In the genomic region with DNA sequence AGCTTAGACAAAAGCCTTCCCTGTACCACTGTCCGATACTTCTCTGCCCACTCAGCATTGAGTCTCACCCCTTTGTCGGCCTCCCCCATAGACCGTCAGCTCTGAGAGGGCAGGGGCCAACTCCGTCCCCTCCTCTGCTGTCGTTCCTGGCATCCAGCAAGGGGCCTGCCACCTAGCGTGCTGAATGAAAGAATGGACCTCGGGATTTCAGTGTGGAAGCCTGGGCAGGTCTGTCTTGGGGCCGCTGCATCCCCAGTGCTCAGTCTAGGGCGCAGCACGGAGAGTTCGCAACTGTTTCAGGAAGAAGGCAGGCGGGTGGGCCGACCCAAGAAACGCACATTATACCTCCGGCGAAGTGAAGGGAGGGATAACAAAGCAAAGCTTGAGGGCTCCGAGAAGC, we compare ENCODE assay signal across 15 cellular contexts. TPM values are rescaled to one million over a fixed set of nuclear protein-coding genes. Genes with fewer than 3 reads are reported as not detected.
DNase-seq lines count a peak whose midpoint lies in the region; ATAC-seq and TF ChIP-seq lines count a peak whose summit lies in the region.
"Had no signal": no experiment of that assay in that cellular context is flagged by ENCODE, and none has a peak within 500 bp of the region (broad histone marks: within the 10 kb centered on the region; RNA-seq: fewer than 3 reads in every experiment).

No MANE protein-coding gene starts in this region.

- H3K9me2 ChIP-seq in GM23338 (ENCODE audit: insufficient read depth): no peaks in the 10 kb centered on the region

- no peak for DNase-seq in T-helper 2 cell treated with Interferon-gamma antibody and Interleukin-4, amounts not matched to agents 5 μg/mL and 100 μg/mL, for 36 hours (ENCODE audit: low spot score)
- DNase-seq in T-helper 2 cell: no peak
- DNase-seq in GM23338 (ENCODE audit: low spot score): peak; percentile 55
- DNase-seq in activated naive CD8-positive, alpha-beta T cell treated with anti-CD3 and anti-CD28 coated beads, Interleukin-2, amount 10 ng/mL, durations not matched to agents 7 days and 5 days: no peak
- DNase-seq in natural killer cell treated with Interleukin-12 subunit alpha and Interleukin-12 subunit beta and Interleukin-15 and Interleukin-18, amount 100 ng/mL, for 72 hours (ENCODE audit: low spot score): no peak
- no peak for DNase-seq in cerebellar cortex (ENCODE audit: low spot score)
- DNase-seq in posterior vena cava (ENCODE audit: low spot score): no peak
- no peak for DNase-seq in cortex of kidney (lab: John Stamatoyannopoulos, UW)
- DNase-seq: 8988T; C1 segment of cervical spinal cord; effector memory CD4-positive, alpha-beta T cell; NCI-H1092; NCI-H748 treated with DMSO at 0.1 percent for 48 hours; psoas muscle; SJCRH30 had no signal

- peak overlapping the region; percentile 52 for H3K27ac Mint-ChIP-seq in T-helper 2 cell treated with Interferon-gamma antibody and Interleukin-4, amounts not matched to agents 5 μg/mL and 100 μg/mL, for 36 hours
- H3K27ac Mint-ChIP-seq in GM23338: no peak overlapping the region
- H3K27ac Mint-ChIP-seq in activated naive CD8-positive, alpha-beta T cell treated with anti-CD3 and anti-CD28 coated beads, Interleukin-2, amount 10 ng/mL, durations not matched to agents 7 days and 5 days: peak overlapping the region; percentile 25
- peak overlapping the region in 1 of 2 donors; percentile 58 for H3K27ac Mint-ChIP-seq in natural killer cell treated with Interleukin-12 subunit alpha and Interleukin-12 subunit beta and Interleukin-15 and Interleukin-18, amount 100 ng/mL, for 72 hours

- ATAC-seq in GM23338: peak; percentile 15; the same call in 2 of the 3 replicates
- ATAC-seq in activated naive CD8-positive, alpha-beta T cell treated with anti-CD3 and anti-CD28 coated beads, Interleukin-2, amount 10 ng/mL, durations not matched to agents 7 days and 5 days (ENCODE audit: low read depth): no peak
- no peak for ATAC-seq in natural killer cell treated with Interleukin-12 subunit alpha and Interleukin-12 subunit beta and Interleukin-15 and Interleukin-18, amount 100 ng/mL, for 72 hours
- ATAC-seq: psoas muscle had no signal

- POLR2A ChIA-PET in activated naive CD8-positive, alpha-beta T cell treated with anti-CD3 and anti-CD28 coated beads, Interleukin-2, amount 10 ng/mL, durations not matched to agents 7 days and 5 days (lab: Charles Lee): interaction anchor here (0.6 kb wide), 1 partner anchor 85 kb away, joined by 3 read pairs; no protein-coding TSS in a partner anchor

- H2AFZ ChIP-seq in GM23338: peak overlapping the region; percentile 63

- H3K36me3 Mint-ChIP-seq in T-helper 2 cell treated with Interferon-gamma antibody and Interleukin-4, amounts not matched to agents 5 μg/mL and 100 μg/mL, for 36 hours (ENCODE audit: low read depth): peaks cover 14% of the 10 kb centered on the region
- peaks cover 18% of the 10 kb centered on the region; the same call in 2 of the 3 replicates for H3K36me3 Mint-ChIP-seq in GM23338 (ENCODE audit: low read depth)
- peaks cover 18% of the 10 kb centered on the region for H3K36me3 Mint-ChIP-seq in activated naive CD8-positive, alpha-beta T cell treated with anti-CD3 and anti-CD28 coated beads, Interleukin-2, amount 10 ng/mL, durations not matched to agents 7 days and 5 days
- no peaks in the 10 kb centered on the region for H3K36me3 Mint-ChIP-seq in natural killer cell treated with Interleukin-12 subunit alpha and Interleukin-12 subunit beta and Interleukin-15 and Interleukin-18, amount 100 ng/mL, for 72 hours

- peak overlapping the region; percentile 59 for H3K4me3 Mint-ChIP-seq in T-helper 2 cell treated with Interferon-gamma antibody and Interleukin-4, amounts not matched to agents 5 μg/mL and 100 μg/mL, for 36 hours
- peak overlapping the region; percentile 28; the same call in 1 of the 3 replicates for H3K4me3 Mint-ChIP-seq in GM23338
- peak overlapping the region; percentile 58 for H3K4me3 Mint-ChIP-seq in activated naive CD8-positive, alpha-beta T cell treated with anti-CD3 and anti-CD28 coated beads, Interleukin-2, amount 10 ng/mL, durations not matched to agents 7 days and 5 days
- H3K4me3 Mint-ChIP-seq in natural killer cell treated with Interleukin-12 subunit alpha and Interleukin-12 subunit beta and Interleukin-15 and Interleukin-18, amount 100 ng/mL, for 72 hours: peak overlapping the region; percentile 53

- no peaks in the 10 kb centered on the region for H3K27me3 ChIP-seq in GM23338 (ENCODE audit: insufficient read depth)

- no peaks in the 10 kb centered on the region for H3K36me3 ChIP-seq in GM23338 (ENCODE audit: insufficient read depth)

- no peak overlapping the region for H3K27ac ChIP-seq in GM23338 (ENCODE audit: low read depth)
- H3K27ac ChIP-seq: psoas muscle, SJCRH30 had no signal

- H3K4me2 ChIP-seq in GM23338: no peak overlapping the region

- H3K4me1 ChIP-seq in GM23338 (ENCODE audit: insufficient read depth): no peaks in the 10 kb centered on the region; the same call in 1 of the 2 replicates
- H3K4me1 ChIP-seq: SJCRH30 had no signal

- H3K4me1 Mint-ChIP-seq in T-helper 2 cell treated with Interferon-gamma antibody and Interleukin-4, amounts not matched to agents 5 μg/mL and 100 μg/mL, for 36 hours (ENCODE audit: low read depth): peaks cover 17% of the 10 kb centered on the region
- peaks cover 6% of the 10 kb centered on the region; the same call in 2 of the 3 replicates for H3K4me1 Mint-ChIP-seq in GM23338
- H3K4me1 Mint-ChIP-seq in activated naive CD8-positive, alpha-beta T cell treated with anti-CD3 and anti-CD28 coated beads, Interleukin-2, amount 10 ng/mL, durations not matched to agents 7 days and 5 days: peaks cover 21% of the 10 kb centered on the region
- H3K4me1 Mint-ChIP-seq in natural killer cell treated with Interleukin-12 subunit alpha and Interleukin-12 subunit beta and Interleukin-15 and Interleukin-18, amount 100 ng/mL, for 72 hours (ENCODE audit: low read depth in 2 of 2): peaks cover 16% of the 10 kb centered on the region in 2 donors

- H3K79me2 ChIP-seq in GM23338 (replicated peaks; ENCODE audit: insufficient read depth): peaks cover 7% of the 10 kb centered on the region; the same call in 1 of the 2 replicates

- H3K4me3 ChIP-seq in GM23338: no peak overlapping the region
- H3K4me3 ChIP-seq: psoas muscle, SJCRH30 had no signal

- H4K20me1 ChIP-seq in GM23338 (replicated peaks; ENCODE audit: insufficient read depth): no peaks in the 10 kb centered on the region; the same call in 1 of the 2 replicates

- H3K27me3 Mint-ChIP-seq in T-helper 2 cell treated with Interferon-gamma antibody and Interleukin-4, amounts not matched to agents 5 μg/mL and 100 μg/mL, for 36 hours (ENCODE audit: low read depth): no peaks in the 10 kb centered on the region
- H3K27me3 Mint-ChIP-seq in GM23338 (ENCODE audit: insufficient read depth, low read depth, poor library complexity): peaks cover 12% of the 10 kb centered on the region
- no peaks in the 10 kb centered on the region for H3K27me3 Mint-ChIP-seq in activated naive CD8-positive, alpha-beta T cell treated with anti-CD3 and anti-CD28 coated beads, Interleukin-2, amount 10 ng/mL, durations not matched to agents 7 days and 5 days
- no peaks in the 10 kb centered on the region for H3K27me3 Mint-ChIP-seq in natural killer cell treated with Interleukin-12 subunit alpha and Interleukin-12 subunit beta and Interleukin-15 and Interleukin-18, amount 100 ng/mL, for 72 hours

- H3F3A ChIP-seq in GM23338 (replicated peaks; ENCODE audit: low read depth): no peaks in the 10 kb centered on the region

- peak in 1 of 2 experiments; percentile 26; a peak in 2 of 4 replicates for TF ChIP-seq CTCF in GM23338 (conservative IDR thresholded peaks at IDR 0.05; ENCODE audit: low read depth in 2 of 2)

- intact Hi-C loops in posterior vena cava (cut with DNase I): no loop called here

- H3K9me3 Mint-ChIP-seq in T-helper 2 cell treated with Interferon-gamma antibody and Interleukin-4, amounts not matched to agents 5 μg/mL and 100 μg/mL, for 36 hours: no peaks in the 10 kb centered on the region
- no peaks in the 10 kb centered on the region; the same call in 2 of the 3 replicates for H3K9me3 Mint-ChIP-seq in GM23338
- H3K9me3 Mint-ChIP-seq in activated naive CD8-positive, alpha-beta T cell treated with anti-CD3 and anti-CD28 coated beads, Interleukin-2, amount 10 ng/mL, durations not matched to agents 7 days and 5 days: no peaks in the 10 kb centered on the region
- H3K9me3 Mint-ChIP-seq in natural killer cell treated with Interleukin-12 subunit alpha and Interleukin-12 subunit beta and Interleukin-15 and Interleukin-18, amount 100 ng/mL, for 72 hours: no peaks in the 10 kb centered on the region

RNA-seq across cellular contexts. Expression of a gene that starts 1.5 kb away (rescaled TPM):
- 36.2 and 42.4 TPM in 2 replicates for total RNA-seq in GM23338 (2014; rRNA removed; shearing (Covaris generic))
- 8.8 and 10.6 TPM in 2 replicates for polyA plus RNA-seq in GM23338 (2016; fragmentation: Nextera tagmentation; extraction: Ambion mirVana)
- 10 to 100 TPM; 28.6 TPM for total RNA-seq in activated naive CD8-positive, alpha-beta T cell treated with anti-CD3 and anti-CD28 coated beads, Interleukin-2, amount 10 ng/mL, durations not matched to agents 7 days and 5 days
- 10 to 100 TPM; 23.0 to 24.5 TPM for total RNA-seq in natural killer cell treated with Interleukin-12 subunit alpha and Interleukin-12 subunit beta and Interleukin-15 and Interleukin-18, amount 100 ng/mL, for 72 hours
- 10 to 100 TPM; 16.9 to 17.5 TPM for total RNA-seq in posterior vena cava

RNA-seq across cellular contexts. Expression of a gene that starts 22.4 kb away (rescaled TPM):
- total RNA-seq in GM23338 (2014; rRNA removed; shearing (Covaris generic)): 33.9 and 45.7 TPM in 2 replicates
- 23.6 and 24.2 TPM in 2 replicates for polyA plus RNA-seq in GM23338 (2016; fragmentation: Nextera tagmentation; extraction: Ambion mirVana)
- total RNA-seq in activated naive CD8-positive, alpha-beta T cell treated with anti-CD3 and anti-CD28 coated beads, Interleukin-2, amount 10 ng/mL, durations not matched to agents 7 days and 5 days: 10 to 100 TPM; 46.6 to 47.2 TPM
- total RNA-seq in natural killer cell treated with Interleukin-12 subunit alpha and Interleukin-12 subunit beta and Interleukin-15 and Interleukin-18, amount 100 ng/mL, for 72 hours: 10 to 100 TPM; 53.5 to 54.7 TPM
- 10 to 100 TPM; 24.0 to 26.1 TPM for total RNA-seq in posterior vena cava

RNA-seq across cellular contexts. Expression of a gene that starts 33.6 kb away (rescaled TPM):
- 34.4 and 46.1 TPM in 2 replicates for total RNA-seq in GM23338 (2014; rRNA removed; shearing (Covaris generic))
- 72.8 and 84.6 TPM in 2 replicates for polyA plus RNA-seq in GM23338 (2016; fragmentation: Nextera tagmentation; extraction: Ambion mirVana)
- 10 to 100 TPM; 71.4 to 73.4 TPM for total RNA-seq in activated naive CD8-positive, alpha-beta T cell treated with anti-CD3 and anti-CD28 coated beads, Interleukin-2, amount 10 ng/mL, durations not matched to agents 7 days and 5 days
- total RNA-seq in natural killer cell treated with Interleukin-12 subunit alpha and Interleukin-12 subunit beta and Interleukin-15 and Interleukin-18, amount 100 ng/mL, for 72 hours: 10 to 100 TPM; 39.8 to 65.3 TPM
- 10 to 100 TPM; 31.3 to 40.0 TPM for total RNA-seq in posterior vena cava

RNA-seq across cellular contexts. Expression of a gene that starts 33.8 kb away (rescaled TPM):
- total RNA-seq in GM23338 (2014; rRNA removed; shearing (Covaris generic)): 12.0 and 13.0 TPM in 2 replicates
- 9.9 and 10.4 TPM in 2 replicates for polyA plus RNA-seq in GM23338 (2016; fragmentation: Nextera tagmentation; extraction: Ambion mirVana)
- 100 to 1,000 TPM; 107 to 111 TPM for total RNA-seq in activated naive CD8-positive, alpha-beta T cell treated with anti-CD3 and anti-CD28 coated beads, Interleukin-2, amount 10 ng/mL, durations not matched to agents 7 days and 5 days
- 10 to 100 TPM; 34.7 to 44.3 TPM for total RNA-seq in natural killer cell treated with Interleukin-12 subunit alpha and Interleukin-12 subunit beta and Interleukin-15 and Interleukin-18, amount 100 ng/mL, for 72 hours
- 10 to 100 TPM; 25.8 to 26.0 TPM for total RNA-seq in posterior vena cava

RNA-seq across cellular contexts. Expression of a gene that starts 48.7 kb away (rescaled TPM):
- total RNA-seq in GM23338 (2014; rRNA removed; shearing (Covaris generic)): 3.6 and 3.9 TPM in 2 replicates
- polyA plus RNA-seq in GM23338 (2016; fragmentation: Nextera tagmentation; extraction: Ambion mirVana): 2.8 and 3.3 TPM in 2 replicates
- not detected for total RNA-seq in activated naive CD8-positive, alpha-beta T cell treated with anti-CD3 and anti-CD28 coated beads, Interleukin-2, amount 10 ng/mL, durations not matched to agents 7 days and 5 days
- not detected for total RNA-seq in natural killer cell treated with Interleukin-12 subunit alpha and Interleukin-12 subunit beta and Interleukin-15 and Interleukin-18, amount 100 ng/mL, for 72 hours
- total RNA-seq in posterior vena cava: 10 to 100 TPM in 1 of 2 donors, 1 to 10 TPM in 1; 7.9 to 15.9 TPM
